Comparison of ENCODE assay signal across 10 cellular contexts in the genomic region with DNA sequence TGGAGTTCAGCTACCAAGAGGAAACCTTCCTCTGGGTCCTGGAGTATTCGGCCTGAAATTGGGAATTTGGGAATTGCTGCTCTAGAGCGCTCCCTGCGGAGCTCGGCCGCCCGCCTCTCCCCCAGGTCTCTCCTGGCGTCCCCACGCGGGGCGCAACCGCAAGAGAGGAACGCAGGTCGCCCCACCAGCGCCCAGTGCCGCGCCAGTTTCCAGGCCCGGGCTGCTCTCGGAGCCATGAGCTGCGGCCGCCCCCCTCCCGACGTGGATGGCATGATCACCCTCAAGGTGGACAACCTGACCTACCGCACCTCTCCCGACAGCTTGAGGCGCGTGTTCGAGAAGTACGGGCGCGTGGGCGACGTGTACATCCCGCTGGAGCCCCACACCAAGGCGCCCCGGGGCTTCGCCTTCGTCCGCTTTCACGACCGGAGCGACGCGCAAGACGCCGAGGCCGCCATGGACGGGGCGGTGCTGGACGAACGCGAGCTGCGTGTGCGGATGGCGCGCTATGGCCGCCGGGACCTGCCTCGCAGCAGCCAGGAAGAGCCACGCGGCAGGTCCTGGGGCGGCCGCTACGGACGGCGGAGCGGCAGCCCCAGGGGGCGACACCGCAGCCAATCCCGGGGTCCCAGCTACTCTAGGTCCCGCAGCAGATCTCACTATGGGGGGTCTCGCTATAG. TPM values are rescaled to one million over a fixed set of nuclear protein-coding genes. Genes with fewer than 3 reads are reported as not detected.
A peak's percentile ranks its signal among the peaks of the same experiment; 100 is the strongest.
DNase-seq lines count a peak whose midpoint lies in the region; ATAC-seq and TF ChIP-seq lines count a peak whose summit lies in the region.
"Not testable (repeated sequence)": the region's sequence is repeated elsewhere in the genome, so short reads cannot be mapped to it uniquely, and the experiment has no call there.
"Had no signal": no experiment of that assay in that cellular context is flagged by ENCODE, and none has a peak within 500 bp of the region (broad histone marks: within the 10 kb centered on the region; RNA-seq: fewer than 3 reads in every experiment).

No MANE protein-coding gene starts in this region.

- H3K4me3 Mint-ChIP-seq in activated T-cell treated with anti-CD3 and anti-CD28 coated beads, Interleukin-2, amount 50 U/mL, for 72 hours = peak overlapping the region in 1 of 2 donors; percentile 55
- H3K4me3 Mint-ChIP-seq in MCF 10A (ENCODE audit: unreplicated experiment); natural killer cell; stimulated activated memory B cell treated with anti-CD40 and anti-IgM and Interleukin-4, amounts not matched to agents 10 μg/mL and 1 μg/mL and 100 μg/mL, for 72 hours: not testable (repeated sequence)

- POLR2A ChIA-PET in MCF 10A (lab: Yijun Ruan, JAX) = not testable (repeated sequence)

- not testable (repeated sequence) for H3K4me1 ChIP-seq in right cardiac atrium (ENCODE audit: control insufficient read depth, insufficient read depth, low read length)

- H3K4me1 Mint-ChIP-seq in activated T-cell treated with anti-CD3 and anti-CD28 coated beads, Interleukin-2, amount 50 U/mL, for 72 hours (ENCODE audit: low read depth); MCF 10A (ENCODE audit: insufficient read depth, unreplicated experiment); natural killer cell; stimulated activated memory B cell treated with anti-CD40 and anti-IgM and Interleukin-4, amounts not matched to agents 10 μg/mL and 1 μg/mL and 100 μg/mL, for 72 hours: not testable (repeated sequence)

- not testable (repeated sequence) for H3K27me3 ChIP-seq in right cardiac atrium (ENCODE audit: control insufficient read depth, insufficient read depth)

- peaks cover 53% of the 10 kb centered on the region for H3K27me3 Mint-ChIP-seq in activated T-cell treated with anti-CD3 and anti-CD28 coated beads, Interleukin-2, amount 50 U/mL, for 72 hours (ENCODE audit: low read depth)
- H3K27me3 Mint-ChIP-seq in MCF 10A (ENCODE audit: insufficient read depth, unreplicated experiment) = not testable (repeated sequence)
- peaks cover 31 to 60% of the 10 kb centered on the region in 2 donors for H3K27me3 Mint-ChIP-seq in natural killer cell (ENCODE audit: low read depth in 2 of 2)
- peaks cover 51% of the 10 kb centered on the region for H3K27me3 Mint-ChIP-seq in stimulated activated memory B cell treated with anti-CD40 and anti-IgM and Interleukin-4, amounts not matched to agents 10 μg/mL and 1 μg/mL and 100 μg/mL, for 72 hours

- CTCF ChIA-PET in MCF 10A (lab: Yijun Ruan, JAX) = not testable (repeated sequence)

- H3K36me3 Mint-ChIP-seq in activated T-cell treated with anti-CD3 and anti-CD28 coated beads, Interleukin-2, amount 50 U/mL, for 72 hours (ENCODE audit: insufficient read depth in 2 of 2); MCF 10A (ENCODE audit: insufficient read depth, unreplicated experiment); natural killer cell; stimulated activated memory B cell treated with anti-CD40 and anti-IgM and Interleukin-4, amounts not matched to agents 10 μg/mL and 1 μg/mL and 100 μg/mL, for 72 hours: not testable (repeated sequence)

- BruUV-seq in MCF 10A (replicated peaks; lab: Mats Ljungman, UMichigan) = not testable (repeated sequence)

- intact Hi-C loops in MCF 10A (cut with micrococcal nuclease); right cardiac atrium (cut with DNase I); natural killer cell (cut with micrococcal nuclease): not testable (repeated sequence)

- H3K4me3 ChIP-seq in right cardiac atrium (ENCODE audit: low read length) = peak overlapping the region; percentile 9

- TF ChIP-seq CTCF in MCF 10A (IDR thresholded peaks at IDR 0.05; ENCODE audit: unreplicated experiment); natural killer cell (IDR thresholded peaks at IDR 0.05): not testable (repeated sequence)

- not testable (repeated sequence) for H3K27ac Mint-ChIP-seq in activated T-cell treated with anti-CD3 and anti-CD28 coated beads, Interleukin-2, amount 50 U/mL, for 72 hours; natural killer cell; stimulated activated memory B cell treated with anti-CD40 and anti-IgM and Interleukin-4, amounts not matched to agents 10 μg/mL and 1 μg/mL and 100 μg/mL, for 72 hours
- H3K27ac Mint-ChIP-seq in MCF 10A (ENCODE audit: low read depth, unreplicated experiment) = peak overlapping the region; percentile 13

- DNase-seq in activated T-cell treated with anti-CD3 and anti-CD28 coated beads, Interleukin-2, amount 50 U/mL, for 72 hours = peak; percentile 21 to 24
- not testable (repeated sequence) for DNase-seq in MCF 10A (ENCODE audit: unreplicated experiment); natural killer cell
- DNase-seq in right cardiac atrium = peak; percentile 27 to 64 (median 61)

- not testable (repeated sequence) for H3K9me3 ChIP-seq in right cardiac atrium (ENCODE audit: control insufficient read depth, low read length)

- 17% methylated on average over 71 of the region's 71 CpGs for WGBS in right cardiac atrium

- ATAC-seq in HG02759 (IDR thresholded peaks at IDR 0.05; ENCODE audit: unreplicated experiment) (peak; percentile 62), esophagus mucosa (peak; percentile 25), right cardiac atrium (peak; percentile 81), natural killer cell (peak; percentile 55 to 78 (median 73))
- peak; percentile 67 to 74 for ATAC-seq in activated T-cell treated with anti-CD3 and anti-CD28 coated beads, Interleukin-2, amount 50 U/mL, for 72 hours (replicated peaks in 1 of 2)
- peak; percentile 47 for ATAC-seq in stimulated activated memory B cell treated with anti-CD40 and anti-IgM and Interleukin-4, amounts not matched to agents 10 μg/mL and 1 μg/mL and 100 μg/mL, for 72 hours

- not testable (repeated sequence) for H3K27ac ChIP-seq in right cardiac atrium (ENCODE audit: low read length)

- H3K9me3 Mint-ChIP-seq in activated T-cell treated with anti-CD3 and anti-CD28 coated beads, Interleukin-2, amount 50 U/mL, for 72 hours; MCF 10A (ENCODE audit: unreplicated experiment); natural killer cell; stimulated activated memory B cell treated with anti-CD40 and anti-IgM and Interleukin-4, amounts not matched to agents 10 μg/mL and 1 μg/mL and 100 μg/mL, for 72 hours: not testable (repeated sequence)

RNA-seq across cellular contexts. Expression of gene KDM4F, which starts 11.7 kb away (rescaled TPM):
- not detected for total RNA-seq in activated T-cell treated with anti-CD3 and anti-CD28 coated beads, Interleukin-2, amount 50 U/mL, for 72 hours
- total RNA-seq in MCF 10A (2022) (not detected in 2 replicates), esophagus mucosa (not detected), right cardiac atrium (not detected), natural killer cell (not detected)
- not detected for polyA plus RNA-seq in right cardiac atrium
- total RNA-seq: mesothelial cell of epicardium, SK-MEL-5 had no signal

RNA-seq across cellular contexts. Expression of gene KDM4E, which starts 12.4 kb away (rescaled TPM):
- total RNA-seq in activated T-cell treated with anti-CD3 and anti-CD28 coated beads, Interleukin-2, amount 50 U/mL, for 72 hours = not detected
- total RNA-seq in MCF 10A (2022) = not detected in 2 replicates
- not detected for total RNA-seq in esophagus mucosa
- not detected for total RNA-seq in right cardiac atrium
- not detected for polyA plus RNA-seq in right cardiac atrium
- not detected for total RNA-seq in natural killer cell
- total RNA-seq: gastroesophageal sphincter, mesothelial cell of epicardium, SK-MEL-5 had no signal

RNA-seq across cellular contexts. Expression of gene SRSF8, which starts 29.2 kb away (rescaled TPM):
- 10 to 100 TPM; 37.9 to 43.7 TPM for total RNA-seq in activated T-cell treated with anti-CD3 and anti-CD28 coated beads, Interleukin-2, amount 50 U/mL, for 72 hours
- total RNA-seq in MCF 10A (2022) (48.5 and 55.6 TPM in 2 replicates), esophagus mucosa (30.4 TPM), right cardiac atrium (10 to 100 TPM; 30.5 to 39.4 (median 35.0) TPM), natural killer cell (10 to 100 TPM; 40.0 to 51.8 (median 43.0) TPM)
- polyA plus RNA-seq in right cardiac atrium = 32.1 TPM

RNA-seq across cellular contexts. Expression of gene ENDOD1, which starts 52.1 kb away (rescaled TPM):
- total RNA-seq in activated T-cell treated with anti-CD3 and anti-CD28 coated beads, Interleukin-2, amount 50 U/mL, for 72 hours = 10 to 100 TPM; 16.1 to 20.5 TPM
- total RNA-seq in MCF 10A (2022) (10.8 and 11.4 TPM in 2 replicates), esophagus mucosa (28.3 TPM), right cardiac atrium (10 to 100 TPM; 12.0 to 19.5 (median 14.6) TPM), natural killer cell (10 to 100 TPM; 10.1 to 15.5 (median 14.0) TPM)
- 8.8 TPM for polyA plus RNA-seq in right cardiac atrium

Comparison
In these comparisons a context has a peak if more than half of its experiments do, and no peak if none do; other contexts are left out.
1. ATAC-seq: peak in every context shown above with its lines; median percentile 81 in right cardiac atrium; 73 in natural killer cell; 70 in activated T-cell treated with anti-CD3 and anti-CD28 coated beads, Interleukin-2, amount 50 U/mL, for 72 hours; 62 in HG02759; 47 in stimulated activated memory B cell treated with anti-CD40 and anti-IgM and Interleukin-4, amounts not matched to agents 10 μg/mL and 1 μg/mL and 100 μg/mL, for 72 hours; 25 in esophagus mucosa.